In the genomic region with DNA sequence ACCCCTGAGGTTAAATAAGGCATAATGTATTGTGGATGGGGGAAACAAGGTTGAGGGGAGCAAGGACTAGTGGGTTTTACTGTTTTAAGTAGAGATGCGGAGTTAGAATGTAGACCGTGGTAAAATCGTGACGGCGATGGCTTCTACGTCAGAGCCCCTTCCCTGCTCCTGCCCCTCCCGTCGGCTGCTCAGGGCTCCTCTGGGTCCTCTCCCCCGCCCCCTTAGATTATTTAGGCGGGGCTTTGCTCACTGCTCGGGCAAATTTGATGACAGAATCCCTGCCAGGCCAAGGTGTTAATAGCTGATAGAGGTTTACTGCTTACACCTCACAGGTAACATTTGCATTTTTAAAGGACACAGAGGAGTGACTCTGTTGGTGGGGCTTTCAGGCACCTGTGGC, we compare ENCODE assay signal across 14 cellular contexts. TPM values are rescaled to one million over a fixed set of nuclear protein-coding genes. Genes with fewer than 3 reads are reported as not detected.
DNase-seq lines count a peak whose midpoint lies in the region; ATAC-seq and TF ChIP-seq lines count a peak whose summit lies in the region.
"Had no signal": no experiment of that assay in that cellular context is flagged by ENCODE, and none has a peak within 500 bp of the region (broad histone marks: within the 10 kb centered on the region; RNA-seq: fewer than 3 reads in every experiment).

No MANE protein-coding gene starts in this region.

- no peaks in the 10 kb centered on the region for H3K36me3 ChIP-seq in ES-I3 (ENCODE audit: insufficient read depth, low read length)
- H3K36me3 ChIP-seq in neural cell (ENCODE audit: insufficient read depth, low read length), result no peaks in the 10 kb centered on the region
- H3K36me3 ChIP-seq: cardiac muscle cell, thoracic aorta had no signal

- H3K79me2 ChIP-seq in neural cell (replicated peaks; ENCODE audit: insufficient read depth, low read length), result no peaks in the 10 kb centered on the region

- TF ChIP-seq CTCF in neural cell (IDR thresholded peaks at IDR 0.05; ENCODE audit: poor library complexity, severe bottlenecking), result no peak

- no peaks in the 10 kb centered on the region for H3F3A ChIP-seq in neural cell (ENCODE audit: insufficient read depth, low read length, poor library complexity, severe bottlenecking)

- no peak overlapping the region for H2AFZ ChIP-seq in neural cell (ENCODE audit: low read depth, low read length)

- no peaks in the 10 kb centered on the region for H3K9me2 ChIP-seq in neural cell (ENCODE audit: insufficient read depth, low read length)

- H3K4me2 ChIP-seq in neural cell (ENCODE audit: low read length), result no peak overlapping the region

- DNase-seq in NCI-H1436 treated with DMSO at 0.1 percent for 48 hours (lab: John Stamatoyannopoulos, UW) (peak; percentile 71), germinal center (ENCODE audit: low spot score) (peak; percentile 31), NCI-H2081 treated with DMSO at 0.1 percent for 48 hours (lab: John Stamatoyannopoulos, UW) (no peak)
- DNase-seq in stimulated activated CD4-positive, alpha-beta T cell treated with anti-CD3 and anti-CD28 coated beads, Interleukin-2, amount 100 ng/mL, for 24 hours, result no peak
- DNase-seq: activated CD8-positive, alpha-beta memory T cell treated with anti-CD3 and anti-CD28 coated beads, Interleukin-2, amount 50 U/mL, for 48 hours; kidney glomerular epithelial cell; SW 1271 had no signal

- H3K27ac ChIP-seq in neural cell (ENCODE audit: low read length), result no peak overlapping the region
- H3K27ac ChIP-seq: C4-2B, cardiac muscle cell, thoracic aorta had no signal

- peaks cover 15% of the 10 kb centered on the region; the same call in 1 of the 2 replicates for H3K4me1 ChIP-seq in ES-I3 (ENCODE audit: insufficient read depth, low read length)

- no peaks in the 10 kb centered on the region for H4K20me1 ChIP-seq in neural cell (ENCODE audit: insufficient read depth)

- TF ChIP-seq EP300 in neural cell (conservative IDR thresholded peaks at IDR 0.05; ENCODE audit: poor library complexity, severe bottlenecking), result no peak

- H3K9me3 ChIP-seq in ES-I3 (ENCODE audit: control insufficient read depth, insufficient read depth, low read length), result no peaks in the 10 kb centered on the region
- H3K9me3 ChIP-seq in neural cell (ENCODE audit: low read length), result no peaks in the 10 kb centered on the region
- H3K9me3 ChIP-seq: thoracic aorta had no signal

- H3K27me3 ChIP-seq in neural cell (ENCODE audit: insufficient read depth, low read depth, low read length), result no peaks in the 10 kb centered on the region

- ATAC-seq in HG03571 (IDR thresholded peaks at IDR 0.05; ENCODE audit: unreplicated experiment), result no peak

- peak overlapping the region; percentile 65 for H3K4me3 ChIP-seq in neural cell (ENCODE audit: low read length)
- H3K4me3 ChIP-seq: cardiac muscle cell, GM12878, thoracic aorta had no signal

- TF ChIP-seq RAD21 in neural cell (conservative IDR thresholded peaks at IDR 0.05), result no peak

- H3K9ac ChIP-seq in ES-I3 (ENCODE audit: low read depth, low read length), result peak overlapping the region; percentile 69; the same call in 1 of the 2 replicates
- no peak overlapping the region for H3K9ac ChIP-seq in neural cell (ENCODE audit: low read length)

TF ChIP-seq in neural cell, 6 proteins besides CTCF, POLR2A, EP300 and RAD21:
- TF ChIP-seq REST (IDR thresholded peaks at IDR 0.05; ENCODE audit: borderline replicate concordance), result no peak
- TF ChIP-seq SMC3 (conservative IDR thresholded peaks at IDR 0.05; ENCODE audit: poor library complexity), result no peak
- TF ChIP-seq POLR2AphosphoS5 (IDR thresholded peaks at IDR 0.05), result no peak
- TF ChIP-seq TAF1 (IDR thresholded peaks at IDR 0.05; ENCODE audit: low read depth), result no peak
- TF ChIP-seq MXI1 (conservative IDR thresholded peaks at IDR 0.05; ENCODE audit: poor library complexity, severe bottlenecking), result no peak
- TF ChIP-seq EZH2 (IDR thresholded peaks at IDR 0.05; ENCODE audit: borderline replicate concordance, insufficient read depth, low read length, poor library complexity, severe bottlenecking), result no peak

RNA-seq across cellular contexts. Expression of gene FRMPD3, which starts 2.3 kb away (rescaled TPM):
- polyA plus RNA-seq in neural cell, result 0.32 and 0.45 TPM in 2 replicates
- polyA minus RNA-seq in neural cell, result 1.9 and 2.2 TPM in 2 replicates

Comparison
In these comparisons a context has a peak if more than half of its experiments do, and no peak if none do; other contexts are left out.
1. DNase-seq: peak in NCI-H1436 treated with DMSO at 0.1 percent for 48 hours (single experiment) and germinal center (single experiment); none in stimulated activated CD4-positive, alpha-beta T cell treated with anti-CD3 and anti-CD28 coated beads, Interleukin-2, amount 100 ng/mL, for 24 hours (0 of 2) and NCI-H2081 treated with DMSO at 0.1 percent for 48 hours (single experiment).